In the genomic region with DNA sequence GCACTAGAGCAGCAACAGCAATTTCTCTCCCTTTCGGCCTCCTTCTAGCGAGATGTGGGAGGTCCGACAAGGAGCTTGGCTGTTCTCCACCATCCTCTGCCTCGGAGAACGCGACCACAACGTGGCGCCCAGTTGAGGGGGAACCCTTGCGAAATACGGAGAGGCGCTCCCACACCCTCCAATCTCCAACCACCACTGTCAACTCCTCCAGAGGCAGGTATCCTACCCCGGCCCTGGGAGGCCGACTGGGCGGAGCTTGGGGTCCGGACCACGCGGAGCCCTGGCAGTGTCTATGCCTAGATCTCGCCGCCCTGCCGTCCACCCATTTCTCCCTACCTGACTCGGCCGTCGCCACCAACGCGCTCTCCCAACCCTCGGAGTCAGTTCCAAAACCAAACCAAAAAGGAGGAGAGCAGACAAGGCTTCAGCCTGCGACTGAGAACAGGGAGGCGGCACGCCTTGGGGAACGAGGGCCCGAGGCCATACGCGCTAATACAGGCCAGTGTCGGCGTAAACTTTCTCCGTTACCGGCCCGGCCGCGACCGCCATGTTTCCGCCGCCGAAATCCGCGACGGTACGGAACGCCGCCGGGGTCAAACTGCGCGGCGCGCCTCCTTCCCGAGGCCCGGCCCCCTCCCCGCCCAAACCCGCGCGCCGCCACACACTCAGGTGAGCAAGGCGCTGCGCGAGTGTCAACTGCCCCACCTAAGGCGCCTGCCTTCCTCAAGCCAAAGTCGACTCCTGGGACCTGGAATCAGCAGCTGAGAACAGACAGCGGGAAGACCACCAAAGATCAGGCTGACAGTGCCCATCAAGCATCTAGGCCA, we compare ENCODE assay signal across 1 cellular context.
TF ChIP-seq lines count a peak whose summit lies in the region.

A gene with protein sequence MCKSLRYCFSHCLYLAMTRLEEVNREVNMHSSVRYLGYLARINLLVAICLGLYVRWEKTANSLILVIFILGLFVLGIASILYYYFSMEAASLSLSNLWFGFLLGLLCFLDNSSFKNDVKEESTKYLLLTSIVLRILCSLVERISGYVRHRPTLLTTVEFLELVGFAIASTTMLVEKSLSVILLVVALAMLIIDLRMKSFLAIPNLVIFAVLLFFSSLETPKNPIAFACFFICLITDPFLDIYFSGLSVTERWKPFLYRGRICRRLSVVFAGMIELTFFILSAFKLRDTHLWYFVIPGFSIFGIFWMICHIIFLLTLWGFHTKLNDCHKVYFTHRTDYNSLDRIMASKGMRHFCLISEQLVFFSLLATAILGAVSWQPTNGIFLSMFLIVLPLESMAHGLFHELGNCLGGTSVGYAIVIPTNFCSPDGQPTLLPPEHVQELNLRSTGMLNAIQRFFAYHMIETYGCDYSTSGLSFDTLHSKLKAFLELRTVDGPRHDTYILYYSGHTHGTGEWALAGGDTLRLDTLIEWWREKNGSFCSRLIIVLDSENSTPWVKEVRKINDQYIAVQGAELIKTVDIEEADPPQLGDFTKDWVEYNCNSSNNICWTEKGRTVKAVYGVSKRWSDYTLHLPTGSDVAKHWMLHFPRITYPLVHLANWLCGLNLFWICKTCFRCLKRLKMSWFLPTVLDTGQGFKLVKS (minus strand): TSS at position 570 of the 827 bp plus-strand sequence. CDS start 5,568 bp downstream, outside the sequence.

TF ChIP-seq in K562, 482 proteins besides CTCF, POLR2A, EP300 and RAD21 (continued from another document and continues in another):
- TF ChIP-seq, protein P1, sequence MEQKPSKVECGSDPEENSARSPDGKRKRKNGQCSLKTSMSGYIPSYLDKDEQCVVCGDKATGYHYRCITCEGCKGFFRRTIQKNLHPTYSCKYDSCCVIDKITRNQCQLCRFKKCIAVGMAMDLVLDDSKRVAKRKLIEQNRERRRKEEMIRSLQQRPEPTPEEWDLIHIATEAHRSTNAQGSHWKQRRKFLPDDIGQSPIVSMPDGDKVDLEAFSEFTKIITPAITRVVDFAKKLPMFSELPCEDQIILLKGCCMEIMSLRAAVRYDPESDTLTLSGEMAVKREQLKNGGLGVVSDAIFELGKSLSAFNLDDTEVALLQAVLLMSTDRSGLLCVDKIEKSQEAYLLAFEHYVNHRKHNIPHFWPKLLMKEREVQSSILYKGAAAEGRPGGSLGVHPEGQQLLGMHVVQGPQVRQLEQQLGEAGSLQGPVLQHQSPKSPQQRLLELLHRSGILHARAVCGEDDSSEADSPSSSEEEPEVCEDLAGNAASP (IDR thresholded peaks at IDR 0.05) = no peak
- no peak for TF ChIP-seq RHOXF2B (CRISPR knock-in tag; conservative IDR thresholded peaks at IDR 0.05)
- TF ChIP-seq, protein P2, sequence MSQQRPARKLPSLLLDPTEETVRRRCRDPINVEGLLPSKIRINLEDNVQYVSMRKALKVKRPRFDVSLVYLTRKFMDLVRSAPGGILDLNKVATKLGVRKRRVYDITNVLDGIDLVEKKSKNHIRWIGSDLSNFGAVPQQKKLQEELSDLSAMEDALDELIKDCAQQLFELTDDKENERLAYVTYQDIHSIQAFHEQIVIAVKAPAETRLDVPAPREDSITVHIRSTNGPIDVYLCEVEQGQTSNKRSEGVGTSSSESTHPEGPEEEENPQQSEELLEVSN (IDR thresholded peaks at IDR 0.05; ENCODE audit: borderline replicate concordance in 1 of 2, extremely low read depth in 1 of 2, insufficient read depth in 1 of 2, insufficient read length in 1 of 2, low read depth in 1 of 2, low read length in 1 of 2, poor library complexity in 1 of 2, severe bottlenecking in 1 of 2) = peak; percentile 78 to 89
- TF ChIP-seq, protein P3, sequence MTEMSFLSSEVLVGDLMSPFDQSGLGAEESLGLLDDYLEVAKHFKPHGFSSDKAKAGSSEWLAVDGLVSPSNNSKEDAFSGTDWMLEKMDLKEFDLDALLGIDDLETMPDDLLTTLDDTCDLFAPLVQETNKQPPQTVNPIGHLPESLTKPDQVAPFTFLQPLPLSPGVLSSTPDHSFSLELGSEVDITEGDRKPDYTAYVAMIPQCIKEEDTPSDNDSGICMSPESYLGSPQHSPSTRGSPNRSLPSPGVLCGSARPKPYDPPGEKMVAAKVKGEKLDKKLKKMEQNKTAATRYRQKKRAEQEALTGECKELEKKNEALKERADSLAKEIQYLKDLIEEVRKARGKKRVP (CRISPR knock-in tag; IDR thresholded peaks at IDR 0.05) = peak; percentile 17; the same call in 1 of the 2 replicates
- TF ChIP-seq SIN3A (IDR thresholded peaks at IDR 0.05; ENCODE audit: borderline replicate concordance in 2 of 2, control insufficient read depth in 1 of 2, low read depth in 2 of 2, low read length in 2 of 2) = peak; percentile 71 to 85; a peak in 3 of 4 replicates
- TF ChIP-seq, protein P4, sequence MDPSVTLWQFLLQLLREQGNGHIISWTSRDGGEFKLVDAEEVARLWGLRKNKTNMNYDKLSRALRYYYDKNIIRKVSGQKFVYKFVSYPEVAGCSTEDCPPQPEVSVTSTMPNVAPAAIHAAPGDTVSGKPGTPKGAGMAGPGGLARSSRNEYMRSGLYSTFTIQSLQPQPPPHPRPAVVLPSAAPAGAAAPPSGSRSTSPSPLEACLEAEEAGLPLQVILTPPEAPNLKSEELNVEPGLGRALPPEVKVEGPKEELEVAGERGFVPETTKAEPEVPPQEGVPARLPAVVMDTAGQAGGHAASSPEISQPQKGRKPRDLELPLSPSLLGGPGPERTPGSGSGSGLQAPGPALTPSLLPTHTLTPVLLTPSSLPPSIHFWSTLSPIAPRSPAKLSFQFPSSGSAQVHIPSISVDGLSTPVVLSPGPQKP (CRISPR knock-in tag; IDR thresholded peaks at IDR 0.05) = no peak
- no peak for TF ChIP-seq BRF1 (IDR thresholded peaks at IDR 0.05; ENCODE audit: borderline replicate concordance, extremely low read depth, insufficient read length)
- TF ChIP-seq, protein P5, sequence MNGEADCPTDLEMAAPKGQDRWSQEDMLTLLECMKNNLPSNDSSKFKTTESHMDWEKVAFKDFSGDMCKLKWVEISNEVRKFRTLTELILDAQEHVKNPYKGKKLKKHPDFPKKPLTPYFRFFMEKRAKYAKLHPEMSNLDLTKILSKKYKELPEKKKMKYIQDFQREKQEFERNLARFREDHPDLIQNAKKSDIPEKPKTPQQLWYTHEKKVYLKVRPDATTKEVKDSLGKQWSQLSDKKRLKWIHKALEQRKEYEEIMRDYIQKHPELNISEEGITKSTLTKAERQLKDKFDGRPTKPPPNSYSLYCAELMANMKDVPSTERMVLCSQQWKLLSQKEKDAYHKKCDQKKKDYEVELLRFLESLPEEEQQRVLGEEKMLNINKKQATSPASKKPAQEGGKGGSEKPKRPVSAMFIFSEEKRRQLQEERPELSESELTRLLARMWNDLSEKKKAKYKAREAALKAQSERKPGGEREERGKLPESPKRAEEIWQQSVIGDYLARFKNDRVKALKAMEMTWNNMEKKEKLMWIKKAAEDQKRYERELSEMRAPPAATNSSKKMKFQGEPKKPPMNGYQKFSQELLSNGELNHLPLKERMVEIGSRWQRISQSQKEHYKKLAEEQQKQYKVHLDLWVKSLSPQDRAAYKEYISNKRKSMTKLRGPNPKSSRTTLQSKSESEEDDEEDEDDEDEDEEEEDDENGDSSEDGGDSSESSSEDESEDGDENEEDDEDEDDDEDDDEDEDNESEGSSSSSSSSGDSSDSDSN (IDR thresholded peaks at IDR 0.05; ENCODE audit: borderline replicate concordance in 1 of 2, low read depth in 2 of 2, low read length in 2 of 2) = peak in 1 of 2 experiments; percentile 72; a peak in 1 of 4 replicates
- TF ChIP-seq LEF1 (IDR thresholded peaks at IDR 0.05) = 0 out of 2 replicates have a peak, but pooled peaks have one; percentile 33
- peak; percentile 28; the same call in 1 of the 2 replicates for TF ChIP-seq ZNF316 (IDR thresholded peaks at IDR 0.05)
- peak; percentile 54; the same call in 1 of the 2 replicates for TF ChIP-seq POLR2AphosphoS5 (IDR thresholded peaks at IDR 0.05; ENCODE audit: control insufficient read depth, insufficient read depth, low read depth, low read length)
- no peak for TF ChIP-seq XRCC4 (IDR thresholded peaks at IDR 0.05; ENCODE audit: extremely low read depth, insufficient read depth, insufficient read length)
- TF ChIP-seq, protein P6, sequence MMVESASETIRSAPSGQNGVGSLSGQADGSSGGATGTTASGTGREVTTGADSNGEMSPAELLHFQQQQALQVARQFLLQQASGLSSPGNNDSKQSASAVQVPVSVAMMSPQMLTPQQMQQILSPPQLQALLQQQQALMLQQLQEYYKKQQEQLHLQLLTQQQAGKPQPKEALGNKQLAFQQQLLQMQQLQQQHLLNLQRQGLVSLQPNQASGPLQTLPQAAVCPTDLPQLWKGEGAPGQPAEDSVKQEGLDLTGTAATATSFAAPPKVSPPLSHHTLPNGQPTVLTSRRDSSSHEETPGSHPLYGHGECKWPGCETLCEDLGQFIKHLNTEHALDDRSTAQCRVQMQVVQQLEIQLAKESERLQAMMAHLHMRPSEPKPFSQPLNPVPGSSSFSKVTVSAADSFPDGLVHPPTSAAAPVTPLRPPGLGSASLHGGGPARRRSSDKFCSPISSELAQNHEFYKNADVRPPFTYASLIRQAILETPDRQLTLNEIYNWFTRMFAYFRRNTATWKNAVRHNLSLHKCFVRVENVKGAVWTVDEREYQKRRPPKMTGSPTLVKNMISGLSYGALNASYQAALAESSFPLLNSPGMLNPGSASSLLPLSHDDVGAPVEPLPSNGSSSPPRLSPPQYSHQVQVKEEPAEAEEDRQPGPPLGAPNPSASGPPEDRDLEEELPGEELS (CRISPR knock-in tag; IDR thresholded peaks at IDR 0.05; ENCODE audit: borderline replicate concordance) = peak; percentile 91; the same call in 1 of the 2 replicates
- peak; percentile 97 for TF ChIP-seq SUPT5H (IDR thresholded peaks at IDR 0.05)
- TF ChIP-seq EHMT2 (IDR thresholded peaks at IDR 0.05) = no peak
- TF ChIP-seq RUNX1 (IDR thresholded peaks at IDR 0.05; ENCODE audit: low read depth) = no peak; the same call in 1 of the 2 replicates
- no peak for TF ChIP-seq COPS2 (conservative IDR thresholded peaks at IDR 0.05)
- TF ChIP-seq GATAD2A (IDR thresholded peaks at IDR 0.05) = 0 out of 2 replicates have a peak, but pooled peaks have one; percentile 8
- TF ChIP-seq, protein P7, sequence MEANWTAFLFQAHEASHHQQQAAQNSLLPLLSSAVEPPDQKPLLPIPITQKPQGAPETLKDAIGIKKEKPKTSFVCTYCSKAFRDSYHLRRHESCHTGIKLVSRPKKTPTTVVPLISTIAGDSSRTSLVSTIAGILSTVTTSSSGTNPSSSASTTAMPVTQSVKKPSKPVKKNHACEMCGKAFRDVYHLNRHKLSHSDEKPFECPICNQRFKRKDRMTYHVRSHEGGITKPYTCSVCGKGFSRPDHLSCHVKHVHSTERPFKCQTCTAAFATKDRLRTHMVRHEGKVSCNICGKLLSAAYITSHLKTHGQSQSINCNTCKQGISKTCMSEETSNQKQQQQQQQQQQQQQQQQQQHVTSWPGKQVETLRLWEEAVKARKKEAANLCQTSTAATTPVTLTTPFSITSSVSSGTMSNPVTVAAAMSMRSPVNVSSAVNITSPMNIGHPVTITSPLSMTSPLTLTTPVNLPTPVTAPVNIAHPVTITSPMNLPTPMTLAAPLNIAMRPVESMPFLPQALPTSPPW (CRISPR knock-in tag; IDR thresholded peaks at IDR 0.05) = peak; percentile 77
- TF ChIP-seq, protein P8, sequence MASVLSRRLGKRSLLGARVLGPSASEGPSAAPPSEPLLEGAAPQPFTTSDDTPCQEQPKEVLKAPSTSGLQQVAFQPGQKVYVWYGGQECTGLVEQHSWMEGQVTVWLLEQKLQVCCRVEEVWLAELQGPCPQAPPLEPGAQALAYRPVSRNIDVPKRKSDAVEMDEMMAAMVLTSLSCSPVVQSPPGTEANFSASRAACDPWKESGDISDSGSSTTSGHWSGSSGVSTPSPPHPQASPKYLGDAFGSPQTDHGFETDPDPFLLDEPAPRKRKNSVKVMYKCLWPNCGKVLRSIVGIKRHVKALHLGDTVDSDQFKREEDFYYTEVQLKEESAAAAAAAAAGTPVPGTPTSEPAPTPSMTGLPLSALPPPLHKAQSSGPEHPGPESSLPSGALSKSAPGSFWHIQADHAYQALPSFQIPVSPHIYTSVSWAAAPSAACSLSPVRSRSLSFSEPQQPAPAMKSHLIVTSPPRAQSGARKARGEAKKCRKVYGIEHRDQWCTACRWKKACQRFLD (CRISPR knock-in tag; IDR thresholded peaks at IDR 0.05) = peak; percentile 40; the same call in 1 of the 2 replicates
- peak; percentile 85 for TF ChIP-seq PCBP1 (IDR thresholded peaks at IDR 0.05; ENCODE audit: low read depth, low read length, poor library complexity, severe bottlenecking)
- TF ChIP-seq TEAD2 (tag; IDR thresholded peaks at IDR 0.05) = no peak
- TF ChIP-seq BRD4 (IDR thresholded peaks at IDR 0.05) = peak; percentile 85
- 0 out of 2 replicates have a peak, but pooled peaks have one; percentile 58 for TF ChIP-seq ZC3H11A (IDR thresholded peaks at IDR 0.05; ENCODE audit: low read depth, low read length)
- TF ChIP-seq, protein P9, sequence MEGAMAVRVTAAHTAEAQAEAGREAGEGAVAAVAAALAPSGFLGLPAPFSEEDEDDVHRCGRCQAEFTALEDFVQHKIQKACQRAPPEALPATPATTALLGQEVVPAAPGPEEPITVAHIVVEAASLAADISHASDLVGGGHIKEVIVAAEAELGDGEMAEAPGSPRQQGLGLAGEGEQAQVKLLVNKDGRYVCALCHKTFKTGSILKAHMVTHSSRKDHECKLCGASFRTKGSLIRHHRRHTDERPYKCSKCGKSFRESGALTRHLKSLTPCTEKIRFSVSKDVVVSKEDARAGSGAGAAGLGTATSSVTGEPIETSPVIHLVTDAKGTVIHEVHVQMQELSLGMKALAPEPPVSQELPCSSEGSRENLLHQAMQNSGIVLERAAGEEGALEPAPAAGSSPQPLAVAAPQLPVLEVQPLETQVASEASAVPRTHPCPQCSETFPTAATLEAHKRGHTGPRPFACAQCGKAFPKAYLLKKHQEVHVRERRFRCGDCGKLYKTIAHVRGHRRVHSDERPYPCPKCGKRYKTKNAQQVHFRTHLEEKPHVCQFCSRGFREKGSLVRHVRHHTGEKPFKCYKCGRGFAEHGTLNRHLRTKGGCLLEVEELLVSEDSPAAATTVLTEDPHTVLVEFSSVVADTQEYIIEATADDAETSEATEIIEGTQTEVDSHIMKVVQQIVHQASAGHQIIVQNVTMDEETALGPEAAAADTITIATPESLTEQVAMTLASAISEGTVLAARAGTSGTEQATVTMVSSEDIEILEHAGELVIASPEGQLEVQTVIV (CRISPR knock-in tag; IDR thresholded peaks at IDR 0.05; ENCODE audit: borderline replicate concordance) = no peak
- peak; percentile 68; the same call in 1 of the 2 replicates for TF ChIP-seq ESRRA (IDR thresholded peaks at IDR 0.05; ENCODE audit: borderline replicate concordance, low read depth)
